Comparison of ENCODE assay signal across 11 cellular contexts in genomic region chr2:101766337-101766736, GRCh38.
A peak's percentile ranks its signal among the peaks of the same experiment; 100 is the strongest.
DNase-seq lines count a peak whose midpoint lies in the region; ATAC-seq and TF ChIP-seq lines count a peak whose summit lies in the region.
"Had no signal": no experiment of that assay in that cellular context is flagged by ENCODE, and none has a peak within 500 bp of the region (broad histone marks: within the 10 kb centered on the region; RNA-seq: fewer than 3 reads in every experiment).

No MANE protein-coding gene starts in this region.

- ATAC-seq in CD4-positive, alpha-beta T cell (ENCODE audit: poor library complexity), result no peak
- ATAC-seq in GM19035 (IDR thresholded peaks at IDR 0.05; ENCODE audit: unreplicated experiment), result no peak
- ATAC-seq in HG02763 (IDR thresholded peaks at IDR 0.05; ENCODE audit: unreplicated experiment), result no peak

- no peak overlapping the region for H3K23ac ChIP-seq in trophoblast cell (ENCODE audit: low read length)

- no peaks in the 10 kb centered on the region for H3K27me3 Mint-ChIP-seq in CD4-positive, alpha-beta T cell

- H3K27ac ChIP-seq in CD4-positive, alpha-beta T cell (ENCODE audit: low read depth, low read length), result no peak overlapping the region
- H3K27ac ChIP-seq in OCI-LY7 (ENCODE audit: low read depth, low read length, poor library complexity, severe bottlenecking) (no peak overlapping the region), esophagus squamous epithelium (peak overlapping the region in 3 of 4 donors; percentile 45 to 65 (median 50)), trophoblast cell (ENCODE audit: low read depth, low read length) (peak overlapping the region; percentile 50)

- 57 to 74% methylated on average over 2 of the region's 2 CpGs for WGBS in esophagus squamous epithelium, 2 donors
- WGBS in trophoblast cell (ENCODE audit: extremely low coverage, insufficient coverage, insufficient read length), result no CpG with 5 or more reads among the region's 2 CpGs

- no peaks in the 10 kb centered on the region for H3K27me3 ChIP-seq in CD4-positive, alpha-beta T cell (ENCODE audit: control insufficient read depth, insufficient read depth, low read length)
- H3K27me3 ChIP-seq in esophagus squamous epithelium, result no peaks in the 10 kb centered on the region
- H3K27me3 ChIP-seq in trophoblast cell (ENCODE audit: insufficient read depth, low read length), result no peaks in the 10 kb centered on the region

- peaks cover 96% of the 10 kb centered on the region for H3K4me1 Mint-ChIP-seq in CD4-positive, alpha-beta T cell (ENCODE audit: low read depth)

- no peak overlapping the region for H4K8ac ChIP-seq in trophoblast cell (ENCODE audit: low read depth, low read length)

- H3K79me1 ChIP-seq in trophoblast cell (ENCODE audit: low read length), result peaks cover 10% of the 10 kb centered on the region

- no TSS peak for BruUV-seq in OCI-LY7 (replicated peaks; lab: Mats Ljungman, UMichigan)

- no peak overlapping the region for H4K12ac ChIP-seq in trophoblast cell (ENCODE audit: low read depth, low read length)

- H3K14ac ChIP-seq in trophoblast cell (ENCODE audit: low read length), result no peak overlapping the region

- H3K4me3 Mint-ChIP-seq in CD4-positive, alpha-beta T cell, result peak overlapping the region; percentile 47

- TF ChIP-seq POLR2A in esophagus squamous epithelium (IDR thresholded peaks at IDR 0.05), result no peak

- H2AFZ ChIP-seq in OCI-LY7 (ENCODE audit: low read length), result no peak overlapping the region
- H2AFZ ChIP-seq in trophoblast cell (ENCODE audit: insufficient read depth, low read length, poor library complexity), result no peak overlapping the region

- no peak overlapping the region for H3K4me3 ChIP-seq in OCI-LY7 (ENCODE audit: low read depth, low read length, poor library complexity, severe bottlenecking)
- no peak overlapping the region for H3K4me3 ChIP-seq in esophagus squamous epithelium
- H3K4me3 ChIP-seq in trophoblast cell (ENCODE audit: low read depth, low read length), result no peak overlapping the region
- H3K4me3 ChIP-seq: skin epidermis had no signal

- H3K9me2 ChIP-seq in OCI-LY7 (ENCODE audit: insufficient read depth, low read length), result no peaks in the 10 kb centered on the region

- H3K4me2 ChIP-seq in OCI-LY7 (ENCODE audit: low read length), result peak overlapping the region; percentile 29
- H3K4me2 ChIP-seq in trophoblast cell (ENCODE audit: low read length), result no peak overlapping the region

- H3K4me1 ChIP-seq in OCI-LY7 (ENCODE audit: insufficient read depth, low read length, poor library complexity, severe bottlenecking), result peaks cover 52% of the 10 kb centered on the region
- peaks cover 0 to 96% (median 38%) of the 10 kb centered on the region in 3 donors for H3K4me1 ChIP-seq in esophagus squamous epithelium
- H3K4me1 ChIP-seq in trophoblast cell (ENCODE audit: control insufficient read depth in 1 of 2, insufficient read depth in 2 of 2, low read length in 2 of 2), result peaks cover 23 to 33% of the 10 kb centered on the region in 2 experiments

- H3K79me2 ChIP-seq in OCI-LY7 (ENCODE audit: insufficient read depth, low read depth, low read length), result peaks cover 100% of the 10 kb centered on the region
- peaks cover 11% of the 10 kb centered on the region for H3K79me2 ChIP-seq in trophoblast cell (ENCODE audit: control insufficient read depth, insufficient read depth, low read length, poor library complexity)

- H2BK12ac ChIP-seq in trophoblast cell (ENCODE audit: low read length), result no peak overlapping the region

- POLR2A ChIA-PET in CD4-positive, alpha-beta T cell (lab: Charles Lee), result interaction anchor here (0.6 to 1.9 kb wide), 3 partner anchors 13 to 69 kb away, joined by 3 to 8 read pairs (median 4); no protein-coding TSS in a partner anchor
- POLR2A ChIA-PET in OCI-LY7 (lab: Charles Lee), result interaction anchor here (0.6 to 2.5 kb wide), 4 partner anchors 11 to 111 kb away, joined by 3 to 16 read pairs (median 11); no protein-coding TSS in a partner anchor

- peak overlapping the region; percentile 50 for H3K4ac ChIP-seq in trophoblast cell (ENCODE audit: low read depth, low read length)

- CTCF ChIA-PET in CD4-positive, alpha-beta T cell (lab: Charles Lee), result no interaction called here
- CTCF ChIA-PET in OCI-LY7 (lab: Charles Lee; ENCODE audit: unreplicated experiment), result interaction anchor here (0.6 kb wide), 1 partner anchor 474 kb away, joined by 3 read pairs; no protein-coding TSS in a partner anchor

- peak overlapping the region; percentile 71 for H3K27ac Mint-ChIP-seq in CD4-positive, alpha-beta T cell

- intact Hi-C loops in CD4-positive, alpha-beta T cell (cut with DNase I, micrococcal nuclease), result loop anchor here (5.0 to 10.0 kb wide), 3 partner anchors 39 to 69 kb away; partner anchors contain the start of gene MAP4K4 (in 1 of the 2)
- intact Hi-C loops in OCI-LY7 (cut with micrococcal nuclease; ENCODE audit: unreplicated experiment) (no loop called here), esophagus squamous epithelium (cut with DNase I) (no loop called here)

- no peak overlapping the region for H3K18ac ChIP-seq in trophoblast cell (ENCODE audit: low read length)

- TF ChIP-seq CTCF in CD4-positive, alpha-beta T cell (IDR thresholded peaks at IDR 0.05), result no peak
- TF ChIP-seq CTCF in OCI-LY7 (conservative IDR thresholded peaks at IDR 0.05; ENCODE audit: low read length) (no peak), esophagus squamous epithelium (IDR thresholded peaks at IDR 0.05) (no peak)

- H3K9ac ChIP-seq in trophoblast cell (ENCODE audit: low read length), result no peak overlapping the region

- H3K9me3 Mint-ChIP-seq in CD4-positive, alpha-beta T cell, result no peaks in the 10 kb centered on the region

- H3K36me3 Mint-ChIP-seq in CD4-positive, alpha-beta T cell (ENCODE audit: low read depth), result no peaks in the 10 kb centered on the region

- H3K36me3 ChIP-seq in OCI-LY7 (ENCODE audit: insufficient read depth, low read length), result no peaks in the 10 kb centered on the region
- no peaks in the 10 kb centered on the region for H3K36me3 ChIP-seq in esophagus squamous epithelium
- no peaks in the 10 kb centered on the region for H3K36me3 ChIP-seq in trophoblast cell (ENCODE audit: control insufficient read depth in 1 of 2, insufficient read depth in 2 of 2, low read length in 2 of 2)

- no peaks in the 10 kb centered on the region for H3K9me3 ChIP-seq in CD4-positive, alpha-beta T cell (ENCODE audit: control insufficient read depth, low read length)
- H3K9me3 ChIP-seq in OCI-LY7 (ENCODE audit: low read length), result no peaks in the 10 kb centered on the region
- no peaks in the 10 kb centered on the region for H3K9me3 ChIP-seq in esophagus squamous epithelium
- H3K9me3 ChIP-seq in trophoblast cell (ENCODE audit: insufficient read depth, low read depth, low read length), result no peaks in the 10 kb centered on the region

- peaks cover 56% of the 10 kb centered on the region for H4K20me1 ChIP-seq in OCI-LY7 (ENCODE audit: insufficient read depth, low read length)

- no peak overlapping the region for H2AK5ac ChIP-seq in trophoblast cell (ENCODE audit: low read length)

- no peak overlapping the region for H2BK5ac ChIP-seq in trophoblast cell (ENCODE audit: low read depth, low read length, poor library complexity)

- H4K91ac ChIP-seq in trophoblast cell (ENCODE audit: low read depth, low read length), result peak overlapping the region; percentile 11

- no peak overlapping the region for H2BK120ac ChIP-seq in trophoblast cell (ENCODE audit: insufficient read depth, low read length, poor library complexity)

- no peak for DNase-seq in CD4-positive, alpha-beta T cell
- DNase-seq in OCI-LY7 (ENCODE audit: low spot score) (no peak), esophagus squamous epithelium (lab: John Stamatoyannopoulos, UW) (no peak), trophoblast cell (no peak), NOMO-1 (lab: John Stamatoyannopoulos, UW; ENCODE audit: unreplicated experiment in 2 of 2) (no peak), NK-92 (lab: John Stamatoyannopoulos, UW; ENCODE audit: unreplicated experiment) (no peak)
- DNase-seq: effector CD8-positive, alpha-beta T cell; NCI-H2107 had no signal

Comparison
In these comparisons a context has a peak if more than half of its experiments do, and no peak if none do; other contexts are left out.
1. H3K27ac ChIP-seq: peak in esophagus squamous epithelium (3 of 4) and trophoblast cell (single experiment); none in CD4-positive, alpha-beta T cell (single experiment) and OCI-LY7 (single experiment).
2. intact Hi-C loops: an anchor here in CD4-positive, alpha-beta T cell (5.0 to 10.0 kb wide); none called in OCI-LY7 and esophagus squamous epithelium.